In genomic region chrX:143664302-143664701, GRCh38 we compare ENCODE assay signal across 10 cellular contexts. TPM values are rescaled to one million over a fixed set of nuclear protein-coding genes. Genes with fewer than 3 reads are reported as not detected.
A peak's percentile ranks its signal among the peaks of the same experiment; 100 is the strongest.
DNase-seq lines count a peak whose midpoint lies in the region; ATAC-seq, FAIRE-seq and TF ChIP-seq lines count a peak whose summit lies in the region.
"Had no signal": no experiment of that assay in that cellular context is flagged by ENCODE, and none has a peak within 500 bp of the region (broad histone marks: within the 10 kb centered on the region; RNA-seq: fewer than 3 reads in every experiment).

No MANE protein-coding gene starts in this region.

- no peak overlapping the region for H3K4me3 Mint-ChIP-seq in activated T-cell treated with anti-CD3 and anti-CD28 coated beads, Interleukin-2, amount 50 U/mL, for 72 hours
- H3K4me3 Mint-ChIP-seq: central memory CD8-positive, alpha-beta T cell had no signal

- H3K27me3 Mint-ChIP-seq in activated T-cell treated with anti-CD3 and anti-CD28 coated beads, Interleukin-2, amount 50 U/mL, for 72 hours (ENCODE audit: low read depth): peaks cover 23% of the 10 kb centered on the region
- H3K27me3 Mint-ChIP-seq: central memory CD8-positive, alpha-beta T cell had no signal

- H3K36me3 Mint-ChIP-seq in activated T-cell treated with anti-CD3 and anti-CD28 coated beads, Interleukin-2, amount 50 U/mL, for 72 hours (ENCODE audit: insufficient read depth in 2 of 2): no peaks in the 10 kb centered on the region

- CTCF ChIA-PET in RWPE1 (lab: Yijun Ruan, JAX): no interaction called here

- H3K4me3 ChIP-seq in AG10803 (ENCODE audit: low read length) (no peak overlapping the region), H7 (ENCODE audit: insufficient read depth, low read depth, low read length) (no peak overlapping the region)
- H3K4me3 ChIP-seq: skin epidermis had no signal

- H3K9me3 Mint-ChIP-seq in activated T-cell treated with anti-CD3 and anti-CD28 coated beads, Interleukin-2, amount 50 U/mL, for 72 hours: peaks cover 0 to 1% of the 10 kb centered on the region in 2 donors
- H3K9me3 Mint-ChIP-seq: central memory CD8-positive, alpha-beta T cell had no signal

- POLR2A ChIA-PET in RWPE1 (lab: Yijun Ruan, JAX; ENCODE audit: low non-redundant PET): no interaction called here

- TF ChIP-seq CTCF in AG10803 (conservative IDR thresholded peaks at IDR 0.05; ENCODE audit: low read length) (peak; percentile 59), RWPE1 (conservative IDR thresholded peaks at IDR 0.05; ENCODE audit: low read depth) (peak; percentile 42)

- no peaks in the 10 kb centered on the region for H3K27me3 ChIP-seq in H7 (ENCODE audit: control insufficient read depth, insufficient read depth, low read length)

- ATAC-seq in activated T-cell treated with anti-CD3 and anti-CD28 coated beads, Interleukin-2, amount 50 U/mL, for 72 hours (replicated peaks in 1 of 2): no peak

- no peak overlapping the region for H3K27ac Mint-ChIP-seq in activated T-cell treated with anti-CD3 and anti-CD28 coated beads, Interleukin-2, amount 50 U/mL, for 72 hours

- no peaks in the 10 kb centered on the region for H3K4me1 Mint-ChIP-seq in activated T-cell treated with anti-CD3 and anti-CD28 coated beads, Interleukin-2, amount 50 U/mL, for 72 hours (ENCODE audit: low read depth)
- H3K4me1 Mint-ChIP-seq: central memory CD8-positive, alpha-beta T cell had no signal

- H3K27ac ChIP-seq in RWPE1: no peak overlapping the region
- H3K27ac ChIP-seq: skin epidermis had no signal

- peak; percentile 9 for DNase-seq in AG10803 (ENCODE audit: low read depth)
- no peak for DNase-seq in GM19239 (ENCODE audit: insufficient read length, low spot score)
- DNase-seq in RWPE1 (ENCODE audit: low spot score): no peak
- peak; percentile 6 for DNase-seq in iPS-NIHi7 (ENCODE audit: extremely low spot score)
- DNase-seq in stimulated activated CD4-positive, alpha-beta T cell treated with anti-CD3 and anti-CD28 coated beads, Interleukin-12 subunit alpha, Interleukin-12 subunit beta, amount 100 ng/mL, for 4 hours: no peak
- no peak for DNase-seq in COLO829 (ENCODE audit: low spot score)
- no peak for DNase-seq in H7
- no peak for DNase-seq in activated T-cell treated with anti-CD3 and anti-CD28 coated beads, Interleukin-2, amount 50 U/mL, for 72 hours

- FAIRE-seq in GM19239 (lab: Jason Lieb, UNC): peak; percentile 47

- no peaks in the 10 kb centered on the region for H3K36me3 ChIP-seq in H7 (replicated peaks; ENCODE audit: control insufficient read depth, insufficient read depth, low read length)

RNA-seq across cellular contexts. Expression of gene SLITRK4, which starts 28.4 kb away (rescaled TPM):
- total RNA-seq in H7 (2014; rRNA removed; shearing (Covaris generic)): 9.9 and 12.7 TPM in 2 replicates
- not detected for total RNA-seq in activated T-cell treated with anti-CD3 and anti-CD28 coated beads, Interleukin-2, amount 50 U/mL, for 72 hours

RNA-seq across cellular contexts. Expression of gene SPANXN2, which starts 56.2 kb away (rescaled TPM):
- not detected in 2 replicates for total RNA-seq in H7 (2014; rRNA removed; shearing (Covaris generic))
- total RNA-seq in activated T-cell treated with anti-CD3 and anti-CD28 coated beads, Interleukin-2, amount 50 U/mL, for 72 hours: not detected

Comparison
In these comparisons a context has a peak if more than half of its experiments do, and no peak if none do; other contexts are left out.
1. DNase-seq: peak in AG10803 (single experiment) and iPS-NIHi7 (single experiment); none in GM19239 (single experiment), RWPE1 (single experiment), stimulated activated CD4-positive, alpha-beta T cell treated with anti-CD3 and anti-CD28 coated beads, Interleukin-12 subunit alpha, Interleukin-12 subunit beta, amount 100 ng/mL, for 4 hours (single experiment), COLO829 (single experiment), H7 (single experiment) and activated T-cell treated with anti-CD3 and anti-CD28 coated beads, Interleukin-2, amount 50 U/mL, for 72 hours (0 of 2).
2. RNA of gene SLITRK4, which starts 28.4 kb away (total RNA-seq): 9.9 to 12.7 TPM in H7; not detected in activated T-cell treated with anti-CD3 and anti-CD28 coated beads, Interleukin-2, amount 50 U/mL, for 72 hours; every median in the first group is over 10 times any median in the second.